Comparison of ENCODE assay signal across 19 cellular contexts in genomic region chr14:54347044-54347443, GRCh38. TPM values are rescaled to one million over a fixed set of nuclear protein-coding genes. Genes with fewer than 3 reads are reported as not detected.
DNase-seq lines count a peak whose midpoint lies in the region; ATAC-seq, FAIRE-seq and TF ChIP-seq lines count a peak whose summit lies in the region.
"Had no signal": no experiment of that assay in that cellular context is flagged by ENCODE, and none has a peak within 500 bp of the region (broad histone marks: within the 10 kb centered on the region; RNA-seq: fewer than 3 reads in every experiment).

No MANE protein-coding gene starts in this region.

- no peaks in the 10 kb centered on the region for H3K27me3 ChIP-seq in GM23338 (ENCODE audit: insufficient read depth)
- no peaks in the 10 kb centered on the region for H3K27me3 ChIP-seq in lung (ENCODE audit: control insufficient read depth, insufficient read depth)
- no peaks in the 10 kb centered on the region for H3K27me3 ChIP-seq in esophagus muscularis mucosa

- no peak overlapping the region for H3K4me2 ChIP-seq in GM23338

- POLR2A ChIA-PET in WTC11 (lab: Charles Lee), result no interaction called here

- DNase-seq in GM23338 (ENCODE audit: low spot score) (peak; percentile 27), WTC11 (ENCODE audit: low spot score) (no peak), lung (ENCODE audit: low spot score) (peak; percentile 14), osteocyte (ENCODE audit: extremely low spot score, unreplicated experiment) (peak; percentile 13), GM13977 (ENCODE audit: low spot score) (no peak), kidney (no peak), esophagus muscularis mucosa (ENCODE audit: extremely low spot score) (no peak), T-helper 2 cell (no peak)
- DNase-seq: C1 segment of cervical spinal cord; CD4-positive, alpha-beta memory T cell; COR-L47; DMS153; DND-41; GDM1; GOT3; H7; HCEC 1CT had no signal

- H3K36me3 ChIP-seq in GM23338 (ENCODE audit: insufficient read depth) (no peaks in the 10 kb centered on the region), lung (ENCODE audit: control insufficient read depth in 2 of 2, insufficient read depth in 2 of 2, low read length in 2 of 2) (no peaks in the 10 kb centered on the region), kidney (ENCODE audit: control insufficient read depth in 1 of 2, insufficient read depth in 2 of 2, low read length in 2 of 2) (no peaks in the 10 kb centered on the region), esophagus muscularis mucosa (no peaks in the 10 kb centered on the region)

- no peak overlapping the region for H3K27ac Mint-ChIP-seq in GM23338
- H3K27ac Mint-ChIP-seq in WTC11, result no peak overlapping the region
- no peak overlapping the region for H3K27ac Mint-ChIP-seq in osteocyte (ENCODE audit: unreplicated experiment)
- H3K27ac Mint-ChIP-seq: CD4-positive, alpha-beta memory T cell had no signal

- ATAC-seq in GM23338, result peak; percentile 41; the same call in 2 of the 3 replicates
- ATAC-seq in WTC11, result peak; percentile 60
- no peak for ATAC-seq in lung (ENCODE audit: insufficient read depth, low FRiP score)
- ATAC-seq: GM12878 had no signal

- H3K4me1 Mint-ChIP-seq in GM23338 (peaks cover 25% of the 10 kb centered on the region), WTC11 (peaks cover 56% of the 10 kb centered on the region), osteocyte (ENCODE audit: unreplicated experiment) (peaks cover 22% of the 10 kb centered on the region)

- CTCF ChIA-PET in WTC11 (lab: Charles Lee), result interaction anchor here (0.6 to 3.7 kb wide), 37 partner anchors 8 to 1051 kb away, joined by 3 to 42 read pairs (median 9); partner anchors contain the start of genes BMP4 and CDKN3

- H3K9me3 ChIP-seq in lung (ENCODE audit: control insufficient read depth in 2 of 2, insufficient read depth in 1 of 2, low read length in 1 of 2) (no peaks in the 10 kb centered on the region), kidney (ENCODE audit: control insufficient read depth in 1 of 2, low read length in 2 of 2) (no peaks in the 10 kb centered on the region), esophagus muscularis mucosa (no peaks in the 10 kb centered on the region)

- no peak for TF ChIP-seq EP300 in esophagus muscularis mucosa (IDR thresholded peaks at IDR 0.05)

- H3K9me3 Mint-ChIP-seq in GM23338 (no peaks in the 10 kb centered on the region; the same call in 2 of the 3 replicates), WTC11 (no peaks in the 10 kb centered on the region), osteocyte (ENCODE audit: unreplicated experiment) (no peaks in the 10 kb centered on the region)

- no peak for TF ChIP-seq POLR2A in esophagus muscularis mucosa (IDR thresholded peaks at IDR 0.05; ENCODE audit: low read depth)

- H3K27ac ChIP-seq in GM23338 (ENCODE audit: low read depth) (no peak overlapping the region), lung (ENCODE audit: low read depth in 1 of 2, low read length in 1 of 2) (no peak overlapping the region), kidney (ENCODE audit: low read depth in 2 of 2, low read length in 2 of 2) (no peak overlapping the region), esophagus muscularis mucosa (replicated peaks in 1 of 4) (no peak overlapping the region)

- no peaks in the 10 kb centered on the region for H4K20me1 ChIP-seq in GM23338 (replicated peaks; ENCODE audit: insufficient read depth)

- no peaks in the 10 kb centered on the region for H3K9me2 ChIP-seq in GM23338 (ENCODE audit: insufficient read depth)

- in situ Hi-C loops in GM13977 (cut with MboI; ENCODE audit: low pct_unique_long_range_greater_than_20kb, low sequenced_read_pairs, unreplicated experiment), result loop anchor here (25.0 kb wide), 1 partner anchor 810 kb away; no protein-coding TSS in a partner anchor

- no peak for FAIRE-seq in kidney (lab: Jason Lieb, UNC)
- FAIRE-seq: GM12878, GM18507 had no signal

- no peak overlapping the region for H2AFZ ChIP-seq in GM23338

- no peak overlapping the region for H3K9ac ChIP-seq in kidney (ENCODE audit: low read length in 2 of 2)

- no peak for TF ChIP-seq CTCF in GM23338 (conservative IDR thresholded peaks at IDR 0.05; ENCODE audit: low read depth in 2 of 2)
- no peak for TF ChIP-seq CTCF in WTC11 (IDR thresholded peaks at IDR 0.05)
- no peak for TF ChIP-seq CTCF in lung (IDR thresholded peaks at IDR 0.05; ENCODE audit: control extremely low read depth, extremely low read depth)
- no peak for TF ChIP-seq CTCF in osteocyte (IDR thresholded peaks at IDR 0.05)
- TF ChIP-seq CTCF in GM13977 (IDR thresholded peaks at IDR 0.05; ENCODE audit: extremely low read depth, insufficient read depth, missing control alignments), result no peak
- no peak for TF ChIP-seq CTCF in kidney (IDR thresholded peaks at IDR 0.05; ENCODE audit: borderline replicate concordance, extremely low read depth, insufficient read depth)
- no peak for TF ChIP-seq CTCF in esophagus muscularis mucosa (IDR thresholded peaks at IDR 0.05)

- intact Hi-C loops in kidney (cut with DNase I), result loop anchor here (10.0 kb wide), 1 partner anchor 812 kb away; no protein-coding TSS in a partner anchor
- intact Hi-C loops in esophagus muscularis mucosa (cut with DNase I), result no loop called here

- H3K27me3 Mint-ChIP-seq in GM23338 (ENCODE audit: insufficient read depth, low read depth, poor library complexity) (peaks cover 2% of the 10 kb centered on the region), WTC11 (ENCODE audit: low read depth) (no peaks in the 10 kb centered on the region; the same call in 1 of the 2 replicates), osteocyte (ENCODE audit: unreplicated experiment) (peaks cover 3% of the 10 kb centered on the region)

- H3K4me1 ChIP-seq in GM23338 (ENCODE audit: insufficient read depth) (peaks cover 21% of the 10 kb centered on the region), lung (ENCODE audit: control insufficient read depth in 2 of 2, insufficient read depth in 2 of 2, low read length in 2 of 2) (no peaks in the 10 kb centered on the region), kidney (ENCODE audit: control insufficient read depth in 1 of 2, insufficient read depth in 1 of 2, low read depth in 1 of 2, low read length in 2 of 2) (peaks cover 3 to 10% of the 10 kb centered on the region in 2 donors), esophagus muscularis mucosa (peaks cover 8 to 27% (median 21%) of the 10 kb centered on the region in 4 donors)

- no peak overlapping the region for H3K4me3 ChIP-seq in GM23338
- no peak overlapping the region for H3K4me3 ChIP-seq in lung
- no peak overlapping the region for H3K4me3 ChIP-seq in kidney (ENCODE audit: low read length in 2 of 2)
- no peak overlapping the region for H3K4me3 ChIP-seq in esophagus muscularis mucosa
- H3K4me3 ChIP-seq: GM12878 had no signal

- H3F3A ChIP-seq in GM23338 (replicated peaks; ENCODE audit: low read depth), result no peaks in the 10 kb centered on the region

- WGBS in lung, 2 donors, result 90% methylated on average over 7 of the region's 7 CpGs
- 94% methylated on average over 7 of the region's 7 CpGs for WGBS in esophagus muscularis mucosa

- H3K4me3 Mint-ChIP-seq in GM23338 (no peak overlapping the region), WTC11 (no peak overlapping the region), osteocyte (ENCODE audit: unreplicated experiment) (no peak overlapping the region)
- H3K4me3 Mint-ChIP-seq: CD4-positive, alpha-beta memory T cell had no signal

- H3K79me2 ChIP-seq in GM23338 (replicated peaks; ENCODE audit: insufficient read depth), result no peaks in the 10 kb centered on the region

- no peaks in the 10 kb centered on the region for H3K36me3 Mint-ChIP-seq in GM23338 (ENCODE audit: low read depth)
- peaks cover 2% of the 10 kb centered on the region; the same call in 1 of the 2 replicates for H3K36me3 Mint-ChIP-seq in WTC11
- no peaks in the 10 kb centered on the region for H3K36me3 Mint-ChIP-seq in osteocyte (ENCODE audit: unreplicated experiment)
- H3K36me3 Mint-ChIP-seq: CD4-positive, alpha-beta memory T cell had no signal

TF ChIP-seq in GM23338, 12 proteins besides CTCF, POLR2A, EP300 and RAD21 (continues in another document):
- no peak for TF ChIP-seq POLR2AphosphoS5 (IDR thresholded peaks at IDR 0.05; ENCODE audit: low read depth)

TF ChIP-seq in WTC11, 78 proteins besides CTCF, POLR2A, EP300 and RAD21:
- TF ChIP-seq MXD4 (CRISPR knock-in tag; IDR thresholded peaks at IDR 0.05; ENCODE audit: borderline replicate concordance), result no peak
- no peak for TF ChIP-seq ZNF281 (CRISPR knock-in tag; IDR thresholded peaks at IDR 0.05)
- no peak for TF ChIP-seq E2F5 (CRISPR knock-in tag; IDR thresholded peaks at IDR 0.05)
- TF ChIP-seq CREB1 (CRISPR knock-in tag; IDR thresholded peaks at IDR 0.05), result no peak

RNA-seq across cellular contexts. Expression of gene CDKN3, which starts 49.8 kb away (rescaled TPM):
- 36.3 and 61.7 TPM in 2 replicates for total RNA-seq in GM23338 (2014; rRNA removed; shearing (Covaris generic))
- polyA plus RNA-seq in GM23338 (2016; fragmentation: Nextera tagmentation; extraction: Ambion mirVana) (86.8 and 97.4 TPM in 2 replicates), lung (1 to 10 TPM; 4.2 to 5.0 TPM), kidney (ENCODE audit: insufficient read depth, low read depth, low replicate concordance) (2.1 TPM)
- total RNA-seq in WTC11 (2021) (55.4 to 62.0 TPM (median 57.0 TPM) in 3 replicates), lung (1 to 10 TPM; 1.5 to 5.7 TPM), osteocyte (8.5 and 10.6 TPM in 2 replicates), kidney (1.2 TPM), esophagus muscularis mucosa (1 to 10 TPM in 2 of 4 donors, under 1 TPM in 2; 0.65 to 4.8 (median 1.0) TPM)

Comparison
In these comparisons a context has a peak if more than half of its experiments do, and no peak if none do; other contexts are left out.
1. DNase-seq: peak in GM23338 (single experiment), lung (single experiment) and osteocyte (single experiment); none in WTC11 (single experiment), GM13977 (single experiment), kidney (single experiment), esophagus muscularis mucosa (single experiment) and T-helper 2 cell (0 of 5).